In genomic region chr12:66662179-66662578, GRCh38 we compare ENCODE assay signal across 18 cellular contexts. TPM values are rescaled to one million over a fixed set of nuclear protein-coding genes. Genes with fewer than 3 reads are reported as not detected.
A peak's percentile ranks its signal among the peaks of the same experiment; 100 is the strongest.
DNase-seq lines count a peak whose midpoint lies in the region; ATAC-seq and TF ChIP-seq lines count a peak whose summit lies in the region.
"Had no signal": no experiment of that assay in that cellular context is flagged by ENCODE, and none has a peak within 500 bp of the region (broad histone marks: within the 10 kb centered on the region; RNA-seq: fewer than 3 reads in every experiment).

No MANE protein-coding gene starts in this region.

- DNase-seq in SIG-M5 treated with dmso at 0.1 percent for 504 hours (lab: John Stamatoyannopoulos, UW; ENCODE audit: unreplicated experiment) = peak; percentile 27
- no peak for DNase-seq in SIG-M5 (lab: John Stamatoyannopoulos, UW)
- peak; percentile 24 for DNase-seq in NOMO-1 treated with dmso at 0.1 percent for 144 hours (lab: John Stamatoyannopoulos, UW; ENCODE audit: unreplicated experiment)
- DNase-seq in epithelial cell of esophagus (ENCODE audit: low read depth) = peak; percentile 79
- no peak for DNase-seq in type B pancreatic cell (ENCODE audit: extremely low spot score, unreplicated experiment)
- DNase-seq in T-helper 2 cell treated with Interferon-gamma antibody and Interleukin-4, amounts not matched to agents 5 μg/mL and 100 μg/mL, for 36 hours (ENCODE audit: low spot score) = no peak
- no peak for DNase-seq in left ventricle myocardium superior
- DNase-seq in G401 (ENCODE audit: low spot score) = no peak
- DNase-seq: 8988T; cortex of kidney; DND-41; glutamatergic neuron; mesendoderm; NCI-H2227 treated with DMSO at 0.1 percent for 48 hours; stimulated activated CD4-positive, alpha-beta T cell treated with anti-CD3 and anti-CD28 coated beads, Interleukin-2, amount 100 ng/mL, for 24 hours had no signal

- no peaks in the 10 kb centered on the region for H3K9me3 Mint-ChIP-seq in type B pancreatic cell
- no peaks in the 10 kb centered on the region for H3K9me3 Mint-ChIP-seq in T-helper 2 cell treated with Interferon-gamma antibody and Interleukin-4, amounts not matched to agents 5 μg/mL and 100 μg/mL, for 36 hours
- H3K9me3 Mint-ChIP-seq: activated T-helper 17 cell treated with anti-CD3 and anti-CD28 coated beads, Interleukin-2, amount 50 U/mL, for 72 hours; IgD-negative memory B cell had no signal

- H3K27me3 Mint-ChIP-seq in type B pancreatic cell = no peaks in the 10 kb centered on the region
- H3K27me3 Mint-ChIP-seq in T-helper 2 cell treated with Interferon-gamma antibody and Interleukin-4, amounts not matched to agents 5 μg/mL and 100 μg/mL, for 36 hours (ENCODE audit: low read depth) = peaks cover 3% of the 10 kb centered on the region
- H3K27me3 Mint-ChIP-seq: IgD-negative memory B cell had no signal

- H3K4me3 Mint-ChIP-seq in type B pancreatic cell = no peak overlapping the region
- no peak overlapping the region for H3K4me3 Mint-ChIP-seq in T-helper 2 cell treated with Interferon-gamma antibody and Interleukin-4, amounts not matched to agents 5 μg/mL and 100 μg/mL, for 36 hours
- H3K4me3 Mint-ChIP-seq: activated T-helper 17 cell treated with anti-CD3 and anti-CD28 coated beads, Interleukin-2, amount 50 U/mL, for 72 hours had no signal

- in situ Hi-C loops in G401 (cut with HindIII; ENCODE audit: low sequenced_read_pairs) = no loop called here

- H3K4me1 Mint-ChIP-seq in type B pancreatic cell (ENCODE audit: unreplicated experiment) = no peaks in the 10 kb centered on the region
- no peaks in the 10 kb centered on the region for H3K4me1 Mint-ChIP-seq in T-helper 2 cell treated with Interferon-gamma antibody and Interleukin-4, amounts not matched to agents 5 μg/mL and 100 μg/mL, for 36 hours (ENCODE audit: low read depth)
- H3K4me1 Mint-ChIP-seq: activated T-helper 17 cell treated with anti-CD3 and anti-CD28 coated beads, Interleukin-2, amount 50 U/mL, for 72 hours had no signal

- TF ChIP-seq CTCF in epithelial cell of esophagus (IDR thresholded peaks at IDR 0.05; ENCODE audit: insufficient read depth, low read depth, low read length, missing control alignments) (no peak), type B pancreatic cell (conservative IDR thresholded peaks at IDR 0.05) (no peak)

- intact Hi-C loops in left ventricle myocardium superior (cut with micrococcal nuclease) = no loop called here

- no peak overlapping the region for H3K4me3 ChIP-seq in epithelial cell of esophagus (ENCODE audit: low read length)
- H3K4me3 ChIP-seq: right atrium auricular region had no signal

- no peak for ATAC-seq in left ventricle myocardium superior
- ATAC-seq: activated T-helper 17 cell treated with anti-CD3 and anti-CD28 coated beads, Interleukin-2, amount 50 U/mL, for 72 hours had no signal

- H3K36me3 Mint-ChIP-seq in type B pancreatic cell = no peaks in the 10 kb centered on the region
- H3K36me3 Mint-ChIP-seq in T-helper 2 cell treated with Interferon-gamma antibody and Interleukin-4, amounts not matched to agents 5 μg/mL and 100 μg/mL, for 36 hours (ENCODE audit: low read depth) = no peaks in the 10 kb centered on the region
- H3K36me3 Mint-ChIP-seq: IgD-negative memory B cell had no signal

- peak overlapping the region; percentile 20 for H3K27ac Mint-ChIP-seq in type B pancreatic cell
- no peak overlapping the region for H3K27ac Mint-ChIP-seq in T-helper 2 cell treated with Interferon-gamma antibody and Interleukin-4, amounts not matched to agents 5 μg/mL and 100 μg/mL, for 36 hours
- H3K27ac Mint-ChIP-seq: activated T-helper 17 cell treated with anti-CD3 and anti-CD28 coated beads, Interleukin-2, amount 50 U/mL, for 72 hours; IgD-negative memory B cell had no signal

RNA-seq across cellular contexts. Expression of gene GRIP1, which starts 16.7 kb away (rescaled TPM):
- 18.5 and 29.0 TPM in 2 replicates for total RNA-seq in type B pancreatic cell (ENCODE audit: low replicate concordance)
- 7.7 TPM for total RNA-seq in left ventricle myocardium superior
- 0.27 TPM in 1 of 2 replicates, not detected in the other for total RNA-seq in G401 (2014; rRNA removed; shearing (Covaris generic))

Comparison
In these comparisons a context has a peak if more than half of its experiments do, and no peak if none do; other contexts are left out.
1. DNase-seq: peak in SIG-M5 treated with dmso at 0.1 percent for 504 hours (single experiment), NOMO-1 treated with dmso at 0.1 percent for 144 hours (single experiment) and epithelial cell of esophagus (single experiment); none in SIG-M5 (single experiment), type B pancreatic cell (single experiment), T-helper 2 cell treated with Interferon-gamma antibody and Interleukin-4, amounts not matched to agents 5 μg/mL and 100 μg/mL, for 36 hours (single experiment), left ventricle myocardium superior (single experiment) and G401 (single experiment).